ENCODE assay signal across 11 cellular contexts in the genomic region with DNA sequence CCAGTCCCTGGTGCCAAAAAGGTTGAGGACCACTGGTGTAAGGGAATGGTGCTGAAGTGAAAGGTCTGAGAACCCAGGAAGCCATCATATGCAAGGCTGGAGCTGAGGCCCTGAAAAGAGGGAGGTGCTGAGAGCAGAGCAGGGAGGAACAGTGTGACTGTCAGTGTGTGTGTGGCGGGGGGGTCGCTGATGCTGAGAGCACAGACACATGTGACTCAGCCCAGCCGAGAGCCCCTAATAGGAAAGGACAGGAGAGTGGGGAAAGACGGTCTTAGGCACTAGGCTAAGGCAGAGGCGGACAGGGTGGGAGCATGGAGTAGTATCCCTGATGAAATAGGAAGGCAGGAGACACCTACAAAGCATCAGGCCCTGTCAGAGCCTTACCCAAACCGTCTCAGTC. TPM values are rescaled to one million over a fixed set of nuclear protein-coding genes. Genes with fewer than 3 reads are reported as not detected.
DNase-seq lines count a peak whose midpoint lies in the region; ATAC-seq and TF ChIP-seq lines count a peak whose summit lies in the region.
"Had no signal": no experiment of that assay in that cellular context is flagged by ENCODE, and none has a peak within 500 bp of the region (broad histone marks: within the 10 kb centered on the region; RNA-seq: fewer than 3 reads in every experiment).

No MANE protein-coding gene starts in this region.

- peak overlapping the region; percentile 74 for H3K4me3 Mint-ChIP-seq in central memory CD8-positive, alpha-beta T cell
- peak overlapping the region; percentile 91 for H3K4me3 Mint-ChIP-seq in neural crest cell

- H3K36me3 Mint-ChIP-seq in central memory CD8-positive, alpha-beta T cell (ENCODE audit: insufficient read depth) = peaks cover 12% of the 10 kb centered on the region
- H3K36me3 Mint-ChIP-seq in neural crest cell (ENCODE audit: low read depth) = no peaks in the 10 kb centered on the region

- no peaks in the 10 kb centered on the region for H3K9me3 Mint-ChIP-seq in central memory CD8-positive, alpha-beta T cell
- no peaks in the 10 kb centered on the region for H3K9me3 Mint-ChIP-seq in neural crest cell

- H3K4me1 ChIP-seq in KMS-11 (ENCODE audit: low read depth, poor library complexity, severe bottlenecking) = peaks cover 8% of the 10 kb centered on the region

- no peaks in the 10 kb centered on the region for H3K36me3 ChIP-seq in KMS-11 (ENCODE audit: insufficient read depth)

- H3K27ac Mint-ChIP-seq in central memory CD8-positive, alpha-beta T cell (ENCODE audit: low read depth) = peak overlapping the region; percentile 76
- H3K27ac Mint-ChIP-seq in neural crest cell (ENCODE audit: unreplicated experiment) = peak overlapping the region; percentile 75

- no peaks in the 10 kb centered on the region for H3K79me2 ChIP-seq in KMS-11 (ENCODE audit: insufficient read depth, low read depth)

- TF ChIP-seq CTCF in GM12864 (IDR thresholded peaks at IDR 0.05; ENCODE audit: low read depth, low read length, missing control alignments) (no peak), KMS-11 (conservative IDR thresholded peaks at IDR 0.05; ENCODE audit: low read depth, low read length) (no peak), neural crest cell (conservative IDR thresholded peaks at IDR 0.05) (no peak)

- H3K27me3 Mint-ChIP-seq in central memory CD8-positive, alpha-beta T cell = peaks cover 22% of the 10 kb centered on the region
- peaks cover 3% of the 10 kb centered on the region for H3K27me3 Mint-ChIP-seq in neural crest cell (ENCODE audit: low read depth)

- H3K4me2 ChIP-seq in KMS-11 = peak overlapping the region; percentile 73; the same call in 1 of the 2 replicates

- ATAC-seq in central memory CD8-positive, alpha-beta T cell (replicated peaks; ENCODE audit: extremely low read depth, poor library complexity, severe bottlenecking) = no peak
- ATAC-seq in GM18520 (IDR thresholded peaks at IDR 0.05; ENCODE audit: unreplicated experiment) = no peak

- peak overlapping the region; percentile 68; the same call in 1 of the 2 replicates for H3K4me3 ChIP-seq in GM12864 (ENCODE audit: low read depth, low read length)
- H3K4me3 ChIP-seq in KMS-11 (IDR thresholded peaks at IDR 0.05; ENCODE audit: insufficient read depth, low read depth, low read length) = no peak overlapping the region

- peaks cover 10% of the 10 kb centered on the region for H3K4me1 Mint-ChIP-seq in central memory CD8-positive, alpha-beta T cell
- peaks cover 16% of the 10 kb centered on the region for H3K4me1 Mint-ChIP-seq in neural crest cell

- DNase-seq in GM12864 (ENCODE audit: low read depth) (no peak), neural crest cell (ENCODE audit: low read depth, low spot score) (no peak), SHP77 (lab: John Stamatoyannopoulos, UW) (no peak), activated gamma-delta T cell treated with Interleukin-2 at 50 U/mL for 16 hours (no peak)
- DNase-seq in central memory CD8-positive, alpha-beta T cell (ENCODE audit: low spot score in 2 of 2) = no peak
- DNase-seq: activated effector memory CD4-positive, alpha-beta T cell treated with Interleukin-2 at 50 U/mL for 16 hours; NCI-H2107; SW 1271 had no signal

- no peak overlapping the region for H2AFZ ChIP-seq in KMS-11 (ENCODE audit: low read depth)

- H3K9ac ChIP-seq in KMS-11 = no peak overlapping the region

- H3K27ac ChIP-seq in KMS-11 = no peak overlapping the region

- H4K20me1 ChIP-seq in KMS-11 (ENCODE audit: insufficient read depth) = no peaks in the 10 kb centered on the region

- H3K27me3 ChIP-seq in KMS-11 (ENCODE audit: insufficient read depth, low read depth) = no peaks in the 10 kb centered on the region

RNA-seq across cellular contexts. Expression of a gene that starts 1.2 kb away (rescaled TPM):
- 15.4 and 17.9 TPM in 2 replicates for total RNA-seq in neural crest cell

RNA-seq across cellular contexts. Expression of a gene that starts 17.0 kb away (rescaled TPM):
- total RNA-seq in neural crest cell = 39.3 and 39.5 TPM in 2 replicates

RNA-seq across cellular contexts. Expression of a gene that starts 25.7 kb away (rescaled TPM):
- total RNA-seq in neural crest cell = 0.26 and 0.43 TPM in 2 replicates
- total RNA-seq: pulmonary artery endothelial cell had no signal

RNA-seq across cellular contexts. Expression of a gene that starts 49.7 kb away (rescaled TPM):
- 0.84 and 1.2 TPM in 2 replicates for total RNA-seq in neural crest cell
